In the genomic region with DNA sequence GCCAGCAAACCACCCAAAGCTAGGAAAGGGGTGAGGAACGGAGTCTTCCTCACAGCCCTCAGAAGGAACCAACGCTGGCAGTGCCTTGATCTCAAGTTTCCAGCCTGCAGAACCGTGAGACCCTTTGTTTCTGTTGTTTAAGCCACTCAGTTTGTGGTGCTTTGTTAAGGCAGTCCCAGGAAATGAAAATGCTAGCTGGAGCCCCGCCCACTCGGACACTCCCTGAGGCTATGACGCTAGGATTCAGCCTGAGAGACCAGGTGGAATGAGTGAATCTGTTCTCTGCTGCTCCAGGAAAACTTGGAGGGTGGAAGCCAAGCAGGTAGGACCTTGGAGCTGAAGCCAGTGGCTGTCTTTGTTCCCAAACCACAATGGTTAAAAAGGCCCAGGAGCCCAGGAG, we compare ENCODE assay signal across 21 cellular contexts.
DNase-seq lines count a peak whose midpoint lies in the region; ATAC-seq and TF ChIP-seq lines count a peak whose summit lies in the region.
"Had no signal": no experiment of that assay in that cellular context is flagged by ENCODE, and none has a peak within 500 bp of the region (broad histone marks: within the 10 kb centered on the region; RNA-seq: fewer than 3 reads in every experiment).

No MANE protein-coding gene starts in this region.

- H3K9me3 Mint-ChIP-seq in MCF 10A (ENCODE audit: unreplicated experiment), result no peaks in the 10 kb centered on the region
- H3K9me3 Mint-ChIP-seq in CD8-positive, alpha-beta T cell, result no peaks in the 10 kb centered on the region
- H3K9me3 Mint-ChIP-seq: mesothelial cell of epicardium; nephron; stimulated activated effector memory CD8-positive, alpha-beta T cell treated with anti-CD3 and anti-CD28 coated beads, Interleukin-12 subunit alpha, Interleukin-12 subunit beta, amount 100 ng/mL, for 72 hours had no signal

- no peaks in the 10 kb centered on the region for H3K27me3 ChIP-seq in CD8-positive, alpha-beta T cell (ENCODE audit: insufficient read depth, low read length)
- H3K27me3 ChIP-seq in ovary, result no peaks in the 10 kb centered on the region
- H3K27me3 ChIP-seq: BLaER1 treated with 17β-estradiol and CSF1 and Interleukin-3, amounts not matched to agents 10 nM and 100 nM had no signal

- H3K4me1 Mint-ChIP-seq in MCF 10A (ENCODE audit: insufficient read depth, unreplicated experiment), result no peaks in the 10 kb centered on the region
- H3K4me1 Mint-ChIP-seq in CD8-positive, alpha-beta T cell (ENCODE audit: low read depth), result no peaks in the 10 kb centered on the region
- H3K4me1 Mint-ChIP-seq: stimulated activated effector memory CD8-positive, alpha-beta T cell treated with anti-CD3 and anti-CD28 coated beads, Interleukin-12 subunit alpha, Interleukin-12 subunit beta, amount 100 ng/mL, for 72 hours had no signal

- no peaks in the 10 kb centered on the region for H3K36me3 ChIP-seq in CD8-positive, alpha-beta T cell (ENCODE audit: insufficient read depth, low read length)
- no peaks in the 10 kb centered on the region for H3K36me3 ChIP-seq in ovary
- H3K36me3 ChIP-seq: BLaER1 treated with 17β-estradiol and CSF1 and Interleukin-3, amounts not matched to agents 10 nM and 100 nM; thoracic aorta had no signal

- CTCF ChIA-PET in MCF 10A (lab: Yijun Ruan, JAX), result no interaction called here
- CTCF ChIA-PET in CD8-positive, alpha-beta T cell (lab: Charles Lee), result no interaction called here

- no peaks in the 10 kb centered on the region for H3K36me3 Mint-ChIP-seq in MCF 10A (ENCODE audit: insufficient read depth, unreplicated experiment)
- H3K36me3 Mint-ChIP-seq in CD8-positive, alpha-beta T cell, result no peaks in the 10 kb centered on the region
- H3K36me3 Mint-ChIP-seq: mesothelial cell of epicardium; stimulated activated effector memory CD8-positive, alpha-beta T cell treated with anti-CD3 and anti-CD28 coated beads, Interleukin-12 subunit alpha, Interleukin-12 subunit beta, amount 100 ng/mL, for 72 hours had no signal

- POLR2A ChIA-PET in MCF 10A (lab: Yijun Ruan, JAX), result no interaction called here
- POLR2A ChIA-PET in CD8-positive, alpha-beta T cell (lab: Charles Lee), result no interaction called here

- H3K27ac ChIP-seq in CD8-positive, alpha-beta T cell (ENCODE audit: low read depth, low read length), result no peak overlapping the region
- H3K27ac ChIP-seq in ovary, result no peak overlapping the region
- H3K27ac ChIP-seq: BLaER1 treated with 17β-estradiol and CSF1 and Interleukin-3, amounts not matched to agents 10 nM and 100 nM; GM23248; thoracic aorta had no signal

- no peak overlapping the region for H3K4me3 Mint-ChIP-seq in MCF 10A (ENCODE audit: unreplicated experiment)
- H3K4me3 Mint-ChIP-seq in CD8-positive, alpha-beta T cell, result no peak overlapping the region
- H3K4me3 Mint-ChIP-seq: mesothelial cell of epicardium; nephron; stimulated activated effector memory CD8-positive, alpha-beta T cell treated with anti-CD3 and anti-CD28 coated beads, Interleukin-12 subunit alpha, Interleukin-12 subunit beta, amount 100 ng/mL, for 72 hours had no signal

- peak; percentile 69 for DNase-seq in COLO668 (lab: John Stamatoyannopoulos, UW; ENCODE audit: unreplicated experiment)
- peak; percentile 56 for DNase-seq in LoVo (ENCODE audit: low spot score)
- peak; percentile 33 for DNase-seq in MCF 10A (ENCODE audit: unreplicated experiment)
- peak; percentile 83 for DNase-seq in islet precursor cell
- no peak for DNase-seq in CD8-positive, alpha-beta T cell
- DNase-seq in NCI-H2081 (lab: John Stamatoyannopoulos, UW), result no peak
- no peak for DNase-seq in ovary
- DNase-seq: activated CD4-positive, alpha-beta T cell treated with anti-CD3 and anti-CD28 coated beads, Interleukin-2, amount 50 U/mL, for 1 hour; activated CD8-positive, alpha-beta memory T cell treated with anti-CD3 and anti-CD28 coated beads, Interleukin-2, amount 50 U/mL, for 48 hours; activated effector memory CD4-positive, alpha-beta T cell treated with anti-CD3 and anti-CD28 coated beads, Interleukin-2, amount 50 U/mL, for 16 hours; dermis blood vessel endothelial cell; GDM1; GM23248; NCI-H1092; NCI-H2107 had no signal

- TF ChIP-seq CTCF in MCF 10A (IDR thresholded peaks at IDR 0.05; ENCODE audit: unreplicated experiment), result no peak
- no peak for TF ChIP-seq CTCF in CD8-positive, alpha-beta T cell (IDR thresholded peaks at IDR 0.05)
- TF ChIP-seq CTCF in ovary (IDR thresholded peaks at IDR 0.05), result no peak

- intact Hi-C loops in MCF 10A (cut with micrococcal nuclease), result no loop called here
- intact Hi-C loops in CD8-positive, alpha-beta T cell (cut with DNase I, micrococcal nuclease), result no loop called here
- intact Hi-C loops in ovary (cut with DNase I), result no loop called here

- H3K27me3 Mint-ChIP-seq in MCF 10A (ENCODE audit: insufficient read depth, unreplicated experiment), result peaks cover 1% of the 10 kb centered on the region
- H3K27me3 Mint-ChIP-seq in CD8-positive, alpha-beta T cell (ENCODE audit: low read depth), result peaks cover 4% of the 10 kb centered on the region

- TF ChIP-seq POLR2A in ovary (IDR thresholded peaks at IDR 0.05), result no peak

- no peak overlapping the region for H3K4me3 ChIP-seq in CD8-positive, alpha-beta T cell (ENCODE audit: low read depth, low read length)
- H3K4me3 ChIP-seq in ovary, result no peak overlapping the region
- H3K4me3 ChIP-seq: BLaER1 treated with 17β-estradiol and CSF1 and Interleukin-3, amounts not matched to agents 10 nM and 100 nM; GM23248; thoracic aorta had no signal

- no peaks in the 10 kb centered on the region for H3K4me1 ChIP-seq in CD8-positive, alpha-beta T cell (ENCODE audit: insufficient read depth, low read length)
- no peaks in the 10 kb centered on the region for H3K4me1 ChIP-seq in ovary (ENCODE audit: insufficient read depth)

- ATAC-seq in CD8-positive, alpha-beta T cell, result no peak
- ATAC-seq in GM18511 (IDR thresholded peaks at IDR 0.05; ENCODE audit: unreplicated experiment), result no peak
- ATAC-seq: stimulated activated effector memory CD8-positive, alpha-beta T cell treated with anti-CD3 and anti-CD28 coated beads, Interleukin-12 subunit alpha, Interleukin-12 subunit beta, amount 100 ng/mL, for 72 hours had no signal

- H3K9me3 ChIP-seq in CD8-positive, alpha-beta T cell (ENCODE audit: low read length), result no peaks in the 10 kb centered on the region
- H3K9me3 ChIP-seq in ovary, result no peaks in the 10 kb centered on the region
- H3K9me3 ChIP-seq: thoracic aorta had no signal

- TF ChIP-seq EP300 in ovary (IDR thresholded peaks at IDR 0.05), result no peak

- WGBS in ovary, 3 donors, result 81 to 82% (median 82%) methylated on average over 6 of the region's 6 CpGs

- no peak overlapping the region for H3K27ac Mint-ChIP-seq in MCF 10A (ENCODE audit: low read depth, unreplicated experiment)
- no peak overlapping the region for H3K27ac Mint-ChIP-seq in CD8-positive, alpha-beta T cell
- H3K27ac Mint-ChIP-seq: mesothelial cell of epicardium; nephron; stimulated activated effector memory CD8-positive, alpha-beta T cell treated with anti-CD3 and anti-CD28 coated beads, Interleukin-12 subunit alpha, Interleukin-12 subunit beta, amount 100 ng/mL, for 72 hours had no signal

- BruUV-seq in MCF 10A (replicated peaks; lab: Mats Ljungman, UMichigan), result no TSS peak

Comparison
In these comparisons a context has a peak if more than half of its experiments do, and no peak if none do; other contexts are left out.
1. DNase-seq: peak in COLO668 (single experiment), LoVo (single experiment), MCF 10A (single experiment) and islet precursor cell (single experiment); none in CD8-positive, alpha-beta T cell (0 of 7), NCI-H2081 (0 of 2) and ovary (0 of 5).